ENCODE assay signal across 20 cellular contexts in genomic region chr3:135991621-135992020, GRCh38. TPM values are rescaled to one million over a fixed set of nuclear protein-coding genes. Genes with fewer than 3 reads are reported as not detected.
A peak's percentile ranks its signal among the peaks of the same experiment; 100 is the strongest.
DNase-seq lines count a peak whose midpoint lies in the region; ATAC-seq and TF ChIP-seq lines count a peak whose summit lies in the region.
"Had no signal": no experiment of that assay in that cellular context is flagged by ENCODE, and none has a peak within 500 bp of the region (broad histone marks: within the 10 kb centered on the region; RNA-seq: fewer than 3 reads in every experiment).

No MANE protein-coding gene starts in this region.

- no peak for TF ChIP-seq POLR2A in HCT116 (IDR thresholded peaks at IDR 0.05; ENCODE audit: borderline replicate concordance, extremely low read depth, insufficient read depth, insufficient read length)

- no peaks in the 10 kb centered on the region for H3K79me2 ChIP-seq in HCT116 (ENCODE audit: insufficient read depth, low read length)

- POLR2A ChIA-PET in HCT116 (lab: Charles Lee), result no interaction called here

- no peak overlapping the region for H3K9ac ChIP-seq in HCT116 (ENCODE audit: low read length)

- no peaks in the 10 kb centered on the region for H4K20me1 ChIP-seq in HCT116 (ENCODE audit: insufficient read depth)

- DNase-seq in HCT116 (ENCODE audit: low read depth, low spot score) (no peak), astrocyte of the cerebellum (ENCODE audit: low read depth) (peak; percentile 3), glomerular endothelial cell (ENCODE audit: extremely low read depth, low read depth, low spot score) (peak; percentile 7), thoracic aorta (ENCODE audit: low spot score) (no peak), NCI-H1417 treated with DMSO at 0.1 percent for 48 hours (lab: John Stamatoyannopoulos, UW) (no peak), Ammon's horn (ENCODE audit: low spot score) (no peak)
- DNase-seq in activated T-cell treated with anti-CD3 and anti-CD28 coated beads, Interleukin-2, amount 50 U/mL, for 24 hours, result no peak
- DNase-seq: activated CD4-positive, alpha-beta memory T cell treated with anti-CD3 and anti-CD28 coated beads for 36 hours; activated naive CD8-positive, alpha-beta T cell treated with anti-CD3 and anti-CD28 coated beads, Interleukin-2, amount 10 ng/mL, durations not matched to agents 7 days and 5 days; activated T-cell treated with anti-CD3 and anti-CD28 coated beads, Interleukin-2, amount 50 U/mL, for 48 hours; DMS53; NCI-H1694; NCI-H345; NK-92 treated with Interleukin-12 subunit alpha and Interleukin-12 subunit beta, amount 100 ng/mL, for 24 hours; pancreas; small intestine; T-helper 17 cell; thyroid gland; WERI-Rb-1 had no signal

- intact Hi-C loops in HCT116 (cut with micrococcal nuclease), result no loop called here

- H3K27me3 Mint-ChIP-seq in activated T-cell treated with anti-CD3 and anti-CD28 coated beads, Interleukin-2, amount 50 U/mL, for 24 hours, result peaks cover 5% of the 10 kb centered on the region

- H3K27ac ChIP-seq in HCT116 (ENCODE audit: low read depth, low read length) (peak overlapping the region; percentile 48; the same call in 1 of the 2 replicates), thoracic aorta (peak overlapping the region; percentile 65 to 80)
- H3K27ac ChIP-seq: C4-2B, pancreas, thyroid gland, WERI-Rb-1 had no signal

- no peaks in the 10 kb centered on the region for H3K9me2 ChIP-seq in HCT116 (ENCODE audit: insufficient read depth)

- no TSS peak for BruUV-seq in HCT116 (replicated peaks; lab: Mats Ljungman, UMichigan)

- no peak overlapping the region for H3K27ac Mint-ChIP-seq in activated T-cell treated with anti-CD3 and anti-CD28 coated beads, Interleukin-2, amount 50 U/mL, for 24 hours
- H3K27ac Mint-ChIP-seq: activated CD4-positive, alpha-beta memory T cell treated with anti-CD3 and anti-CD28 coated beads for 36 hours; activated naive CD8-positive, alpha-beta T cell treated with anti-CD3 and anti-CD28 coated beads, Interleukin-2, amount 10 ng/mL, durations not matched to agents 7 days and 5 days had no signal

- RAD21 ChIA-PET in HCT116 (lab: Charles Lee; ENCODE audit: low non-redundant PET in 1 of 2, low total read pairs in 2 of 2, uncharacterized antibody in 2 of 2, unreplicated experiment in 2 of 2), result no interaction called here

- TF ChIP-seq CTCF in HCT116 (IDR thresholded peaks at IDR 0.05 in 2 of 3, conservative IDR thresholded peaks at IDR 0.05 in 1 of 3; ENCODE audit: borderline replicate concordance in 1 of 3, insufficient read depth in 1 of 3, low read depth in 2 of 3, low read length in 2 of 3), result no peak
- no peak for TF ChIP-seq CTCF in astrocyte of the cerebellum (IDR thresholded peaks at IDR 0.05; ENCODE audit: low read depth, low read length, missing control alignments)
- no peak for TF ChIP-seq CTCF in thoracic aorta (IDR thresholded peaks at IDR 0.05)

- ATAC-seq in HCT116 (no peak), thoracic aorta (ENCODE audit: insufficient number of reproducible peaks, low FRiP score, low read depth) (no peak)
- ATAC-seq: T-helper 17 cell had no signal

- H3K4me3 ChIP-seq in HCT116 (replicated peaks in 1 of 2; ENCODE audit: low read depth in 1 of 2, low read length in 2 of 2), result no peak overlapping the region
- H3K4me3 ChIP-seq in astrocyte of the cerebellum (ENCODE audit: low read depth, low read length), result no peak overlapping the region
- no peak overlapping the region for H3K4me3 ChIP-seq in thoracic aorta
- H3K4me3 ChIP-seq: pancreas, thyroid gland had no signal

- in situ Hi-C loops in astrocyte of the cerebellum (cut with HindIII; ENCODE audit: low sequenced_read_pairs), result no loop called here

- CTCF ChIA-PET in HCT116 (lab: Charles Lee), result no interaction called here

- H3K4me1 Mint-ChIP-seq in activated T-cell treated with anti-CD3 and anti-CD28 coated beads, Interleukin-2, amount 50 U/mL, for 24 hours (ENCODE audit: low read depth), result peaks cover 13% of the 10 kb centered on the region

- no peak overlapping the region for H2AFZ ChIP-seq in HCT116 (ENCODE audit: low read depth, low read length, poor library complexity, severe bottlenecking)

- H3K36me3 Mint-ChIP-seq in activated T-cell treated with anti-CD3 and anti-CD28 coated beads, Interleukin-2, amount 50 U/mL, for 24 hours (ENCODE audit: low read depth), result no peaks in the 10 kb centered on the region
- H3K36me3 Mint-ChIP-seq: activated CD4-positive, alpha-beta memory T cell treated with anti-CD3 and anti-CD28 coated beads for 36 hours; activated naive CD8-positive, alpha-beta T cell treated with anti-CD3 and anti-CD28 coated beads, Interleukin-2, amount 10 ng/mL, durations not matched to agents 7 days and 5 days had no signal

- H3K9me3 Mint-ChIP-seq in activated T-cell treated with anti-CD3 and anti-CD28 coated beads, Interleukin-2, amount 50 U/mL, for 24 hours, result no peaks in the 10 kb centered on the region
- H3K9me3 Mint-ChIP-seq: activated naive CD8-positive, alpha-beta T cell treated with anti-CD3 and anti-CD28 coated beads, Interleukin-2, amount 10 ng/mL, durations not matched to agents 7 days and 5 days had no signal

- H3K4me3 Mint-ChIP-seq in activated T-cell treated with anti-CD3 and anti-CD28 coated beads, Interleukin-2, amount 50 U/mL, for 24 hours, result no peak overlapping the region
- H3K4me3 Mint-ChIP-seq: activated CD4-positive, alpha-beta memory T cell treated with anti-CD3 and anti-CD28 coated beads for 36 hours; activated naive CD8-positive, alpha-beta T cell treated with anti-CD3 and anti-CD28 coated beads, Interleukin-2, amount 10 ng/mL, durations not matched to agents 7 days and 5 days; T-helper 17 cell had no signal

- TF ChIP-seq RAD21 in HCT116 (IDR thresholded peaks at IDR 0.05; ENCODE audit: low read depth), result no peak

- H3K27me3 ChIP-seq in HCT116 (ENCODE audit: insufficient read depth, low read length) (no peaks in the 10 kb centered on the region), thoracic aorta (replicated peaks; ENCODE audit: insufficient read depth) (no peaks in the 10 kb centered on the region)
- H3K27me3 ChIP-seq: pancreas, thyroid gland had no signal

- peaks cover 4 to 14% of the 10 kb centered on the region in 2 experiments; a peak in 3 of 4 replicates for H3K4me1 ChIP-seq in HCT116 (ENCODE audit: control insufficient read depth in 1 of 2, insufficient read depth in 2 of 2, low read length in 2 of 2)
- H3K4me1 ChIP-seq in thoracic aorta (ENCODE audit: control insufficient read depth in 1 of 2, low read depth in 2 of 2), result peaks cover 25 to 64% of the 10 kb centered on the region in 2 donors
- H3K4me1 ChIP-seq: pancreas, thyroid gland had no signal

- H3K4me2 ChIP-seq in HCT116 (ENCODE audit: low read length), result peak overlapping the region; percentile 25; the same call in 1 of the 2 replicates

- H3K36me3 ChIP-seq in HCT116 (ENCODE audit: control insufficient read depth in 1 of 2, insufficient read depth in 2 of 2, low read length in 2 of 2), result no peaks in the 10 kb centered on the region
- no peaks in the 10 kb centered on the region for H3K36me3 ChIP-seq in thoracic aorta
- H3K36me3 ChIP-seq: pancreas, thyroid gland, WERI-Rb-1 had no signal

- H3K9me3 ChIP-seq in HCT116 (ENCODE audit: control insufficient read depth in 1 of 2, insufficient read depth in 1 of 2, low read depth in 1 of 2, low read length in 2 of 2) (no peaks in the 10 kb centered on the region), thoracic aorta (no peaks in the 10 kb centered on the region)
- H3K9me3 ChIP-seq: pancreas, thyroid gland had no signal

TF ChIP-seq in HCT116, 20 proteins besides CTCF, POLR2A, EP300 and RAD21:
- no peak for TF ChIP-seq EZH2 (IDR thresholded peaks at IDR 0.05)
- TF ChIP-seq ZFX (IDR thresholded peaks at IDR 0.05), result no peak
- TF ChIP-seq EGR1 (IDR thresholded peaks at IDR 0.05; ENCODE audit: low read depth), result no peak
- no peak for TF ChIP-seq REST (IDR thresholded peaks at IDR 0.05; ENCODE audit: low read depth)

RNA-seq across cellular contexts. Expression of gene PPP2R3A, which starts 26.1 kb away (rescaled TPM):
- 6.1 TPM for total RNA-seq in HCT116 (2021; ENCODE audit: unreplicated experiment)
- polyA plus RNA-seq in HCT116 (2012), result 2.6 and 2.7 TPM in 2 replicates
- total RNA-seq in glomerular endothelial cell, result 12.8 and 15.9 TPM in 2 replicates
- total RNA-seq in thoracic aorta, result 10 to 100 TPM in 1 of 2 donors, 1 to 10 TPM in 1; 6.8 to 18.0 TPM

Comparison
In these comparisons a context has a peak if more than half of its experiments do, and no peak if none do; other contexts are left out.
1. DNase-seq: peak in astrocyte of the cerebellum (single experiment) and glomerular endothelial cell (single experiment); none in HCT116 (single experiment), thoracic aorta (single experiment), activated T-cell treated with anti-CD3 and anti-CD28 coated beads, Interleukin-2, amount 50 U/mL, for 24 hours (single experiment), NCI-H1417 treated with DMSO at 0.1 percent for 48 hours (single experiment) and Ammon's horn (single experiment).